ENCODE assay signal across 23 cellular contexts in the genomic region with DNA sequence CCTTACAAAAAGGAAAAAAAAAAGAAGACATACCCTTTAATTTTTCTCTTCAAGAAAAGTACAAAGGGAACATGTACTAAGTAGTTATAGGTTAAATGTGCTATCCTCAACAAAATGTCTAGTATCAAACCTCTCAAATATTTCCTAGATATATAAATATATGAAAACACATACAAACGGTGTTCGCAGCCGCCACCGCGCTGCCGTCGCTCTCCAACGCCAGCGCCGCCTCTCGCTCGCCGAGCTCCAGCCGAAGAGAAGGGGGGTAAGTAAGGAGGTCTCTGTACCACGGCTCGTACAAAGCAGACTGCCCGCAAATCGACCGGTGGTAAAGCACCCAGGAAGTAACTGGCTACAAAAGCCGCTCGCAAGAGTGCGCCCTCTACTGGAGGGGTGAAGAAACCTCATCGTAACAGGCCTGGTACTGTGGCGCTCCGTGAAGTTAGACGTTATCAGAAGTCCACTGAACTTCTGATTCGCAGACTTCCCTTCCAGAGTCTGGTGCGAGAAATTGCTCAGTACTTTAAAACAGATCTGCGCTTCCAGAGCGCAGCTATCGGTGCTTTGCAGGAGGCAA.
DNase-seq lines count a peak whose midpoint lies in the region; ATAC-seq and TF ChIP-seq lines count a peak whose summit lies in the region.
"Had no signal": no experiment of that assay in that cellular context is flagged by ENCODE, and none has a peak within 500 bp of the region (broad histone marks: within the 10 kb centered on the region; RNA-seq: fewer than 3 reads in every experiment).

No MANE protein-coding gene starts in this region.

- H3K79me2 ChIP-seq in DND-41 (ENCODE audit: insufficient read depth, low read length) (no peaks in the 10 kb centered on the region), HCT116 (ENCODE audit: insufficient read depth, low read length) (no peaks in the 10 kb centered on the region)

- no peak overlapping the region for H3K27ac Mint-ChIP-seq in osteocyte (ENCODE audit: unreplicated experiment)
- H3K27ac Mint-ChIP-seq: activated CD4-positive, alpha-beta memory T cell treated with anti-CD3 and anti-CD28 coated beads for 36 hours; activated naive CD8-positive, alpha-beta T cell treated with anti-CD3 and anti-CD28 coated beads, Interleukin-2, amount 50 U/mL, for 24 hours; CD8-positive, alpha-beta T cell had no signal

- TF ChIP-seq RAD21 in HCT116 (IDR thresholded peaks at IDR 0.05; ENCODE audit: low read depth), result no peak

- H4K20me1 ChIP-seq in DND-41 (ENCODE audit: insufficient read depth, low read length) (no peaks in the 10 kb centered on the region), HCT116 (ENCODE audit: insufficient read depth) (no peaks in the 10 kb centered on the region)

- peak; percentile 35 for TF ChIP-seq CTCF in DND-41 (IDR thresholded peaks at IDR 0.05; ENCODE audit: borderline replicate concordance, extremely low read depth, low read length, poor library complexity, severe bottlenecking)
- peak in 2 of 3 experiments; percentile 36 to 46; a peak in 4 of 6 replicates for TF ChIP-seq CTCF in HCT116 (IDR thresholded peaks at IDR 0.05 in 2 of 3, conservative IDR thresholded peaks at IDR 0.05 in 1 of 3; ENCODE audit: borderline replicate concordance in 1 of 3, insufficient read depth in 1 of 3, low read depth in 2 of 3, low read length in 2 of 3)
- peak; percentile 29 for TF ChIP-seq CTCF in brain microvascular endothelial cell (IDR thresholded peaks at IDR 0.05; ENCODE audit: low read depth, low read length, missing control alignments)
- peak; percentile 11 for TF ChIP-seq CTCF in osteocyte (IDR thresholded peaks at IDR 0.05)

- DNase-seq in DND-41, result no peak
- no peak for DNase-seq in HCT116 (ENCODE audit: low read depth, low spot score)
- DNase-seq in brain microvascular endothelial cell, result no peak
- no peak for DNase-seq in osteocyte (ENCODE audit: extremely low spot score, unreplicated experiment)
- DNase-seq in nucleus accumbens (lab: John Stamatoyannopoulos, UW), result no peak
- no peak for DNase-seq in superior temporal gyrus (ENCODE audit: extremely low spot score)
- DNase-seq in substantia nigra (lab: John Stamatoyannopoulos, UW), result no peak
- DNase-seq: activated CD4-positive, alpha-beta memory T cell treated with anti-CD3 and anti-CD28 coated beads for 36 hours; activated effector memory CD4-positive, alpha-beta T cell treated with anti-CD3 and anti-CD28 coated beads, Interleukin-2, amount 50 U/mL, for 16 hours; activated naive CD8-positive, alpha-beta T cell treated with anti-CD3 and anti-CD28 coated beads, Interleukin-2, amount 50 U/mL, for 24 hours; CD8-positive, alpha-beta T cell; DMS53; hippocampal formation; mucosa of descending colon; NCI-H146; NCI-H2171; NCI-H524 treated with DMSO at 0.1 percent for 48 hours; retina; T-helper 2 cell had no signal

- TF ChIP-seq POLR2A in HCT116 (IDR thresholded peaks at IDR 0.05; ENCODE audit: borderline replicate concordance, extremely low read depth, insufficient read depth, insufficient read length), result no peak

- H3K4me1 ChIP-seq in DND-41 (ENCODE audit: insufficient read depth, low read length), result no peaks in the 10 kb centered on the region
- H3K4me1 ChIP-seq in HCT116 (ENCODE audit: control insufficient read depth in 1 of 2, insufficient read depth in 2 of 2, low read length in 2 of 2), result no peaks in the 10 kb centered on the region
- H3K4me1 ChIP-seq: vagina had no signal

- intact Hi-C loops in HCT116 (cut with micrococcal nuclease), result no loop called here

- H3K4me1 Mint-ChIP-seq in osteocyte (ENCODE audit: unreplicated experiment), result no peaks in the 10 kb centered on the region
- H3K4me1 Mint-ChIP-seq: activated naive CD8-positive, alpha-beta T cell treated with anti-CD3 and anti-CD28 coated beads, Interleukin-2, amount 50 U/mL, for 24 hours had no signal

- ATAC-seq in DND-41 (ENCODE audit: insufficient read depth, low read depth) (no peak), HCT116 (no peak), GM19467 (IDR thresholded peaks at IDR 0.05; ENCODE audit: unreplicated experiment) (no peak)
- ATAC-seq: activated naive CD8-positive, alpha-beta T cell treated with anti-CD3 and anti-CD28 coated beads, Interleukin-2, amount 50 U/mL, for 24 hours; CD8-positive, alpha-beta T cell; mucosa of descending colon had no signal

- H3K27ac ChIP-seq in DND-41 (ENCODE audit: low read length) (no peak overlapping the region), HCT116 (ENCODE audit: low read depth, low read length) (no peak overlapping the region), brain microvascular endothelial cell (no peak overlapping the region), substantia nigra (ENCODE audit: low read depth, low read length, poor library complexity, severe bottlenecking) (no peak overlapping the region)
- H3K27ac ChIP-seq: neutrophil, SJCRH30, vagina had no signal

- H3K4me3 Mint-ChIP-seq in osteocyte (ENCODE audit: unreplicated experiment), result no peak overlapping the region
- H3K4me3 Mint-ChIP-seq: activated CD4-positive, alpha-beta memory T cell treated with anti-CD3 and anti-CD28 coated beads for 36 hours; activated naive CD8-positive, alpha-beta T cell treated with anti-CD3 and anti-CD28 coated beads, Interleukin-2, amount 50 U/mL, for 24 hours; CD8-positive, alpha-beta T cell had no signal

- H2AFZ ChIP-seq in DND-41 (ENCODE audit: low read depth, low read length) (no peak overlapping the region), HCT116 (ENCODE audit: low read depth, low read length, poor library complexity, severe bottlenecking) (no peak overlapping the region)

- H3K36me3 Mint-ChIP-seq in osteocyte (ENCODE audit: unreplicated experiment), result no peaks in the 10 kb centered on the region
- H3K36me3 Mint-ChIP-seq: activated CD4-positive, alpha-beta memory T cell treated with anti-CD3 and anti-CD28 coated beads for 36 hours; CD8-positive, alpha-beta T cell had no signal

- no TSS peak for BruUV-seq in HCT116 (replicated peaks; lab: Mats Ljungman, UMichigan)

- H3K9me2 ChIP-seq in HCT116 (ENCODE audit: insufficient read depth), result no peaks in the 10 kb centered on the region

- H3K4me3 ChIP-seq in DND-41 (ENCODE audit: low read depth in 1 of 2, low read length in 2 of 2), result no peak overlapping the region
- no peak overlapping the region for H3K4me3 ChIP-seq in HCT116 (replicated peaks in 1 of 2; ENCODE audit: low read depth in 1 of 2, low read length in 2 of 2)
- no peak overlapping the region for H3K4me3 ChIP-seq in brain microvascular endothelial cell (ENCODE audit: low read depth, low read length)
- H3K4me3 ChIP-seq: mucosa of descending colon, SJCRH30, vagina had no signal

- H3K9me3 ChIP-seq in DND-41 (ENCODE audit: insufficient read depth, low read length, severe bottlenecking) (no peaks in the 10 kb centered on the region), HCT116 (ENCODE audit: control insufficient read depth in 1 of 2, insufficient read depth in 1 of 2, low read depth in 1 of 2, low read length in 2 of 2) (no peaks in the 10 kb centered on the region; a peak in 1 of 4 replicates)
- H3K9me3 ChIP-seq: mucosa of descending colon, neutrophil, SJCRH30, vagina had no signal

- POLR2A ChIA-PET in HCT116 (lab: Charles Lee), result no interaction called here

- H3K27me3 ChIP-seq in DND-41 (ENCODE audit: insufficient read depth, low read length, poor library complexity) (no peaks in the 10 kb centered on the region), HCT116 (ENCODE audit: insufficient read depth, low read length) (no peaks in the 10 kb centered on the region), brain microvascular endothelial cell (replicated peaks) (no peaks in the 10 kb centered on the region)
- H3K27me3 ChIP-seq: neutrophil, SJCRH30, vagina had no signal

- no peaks in the 10 kb centered on the region for H3K9me3 Mint-ChIP-seq in osteocyte (ENCODE audit: unreplicated experiment)
- H3K9me3 Mint-ChIP-seq: activated CD4-positive, alpha-beta memory T cell treated with anti-CD3 and anti-CD28 coated beads for 36 hours; activated naive CD8-positive, alpha-beta T cell treated with anti-CD3 and anti-CD28 coated beads, Interleukin-2, amount 50 U/mL, for 24 hours; CD8-positive, alpha-beta T cell had no signal

- no peaks in the 10 kb centered on the region for H3K36me3 ChIP-seq in DND-41 (ENCODE audit: insufficient read depth, low read length)
- no peaks in the 10 kb centered on the region for H3K36me3 ChIP-seq in HCT116 (ENCODE audit: control insufficient read depth in 1 of 2, insufficient read depth in 2 of 2, low read length in 2 of 2)
- no peaks in the 10 kb centered on the region for H3K36me3 ChIP-seq in brain microvascular endothelial cell (replicated peaks)
- H3K36me3 ChIP-seq: neutrophil, SJCRH30, vagina had no signal

- no peaks in the 10 kb centered on the region for H3K27me3 Mint-ChIP-seq in osteocyte (ENCODE audit: unreplicated experiment)
- H3K27me3 Mint-ChIP-seq: activated CD4-positive, alpha-beta memory T cell treated with anti-CD3 and anti-CD28 coated beads for 36 hours; activated naive CD8-positive, alpha-beta T cell treated with anti-CD3 and anti-CD28 coated beads, Interleukin-2, amount 50 U/mL, for 24 hours had no signal

- in situ Hi-C loops in brain microvascular endothelial cell (cut with HindIII; ENCODE audit: low pct_ligation_motif_present, low sequenced_read_pairs), result no loop called here

- no peak overlapping the region for H3K9ac ChIP-seq in DND-41 (ENCODE audit: low read depth, low read length)
- H3K9ac ChIP-seq in HCT116 (ENCODE audit: low read length), result no peak overlapping the region

- RAD21 ChIA-PET in HCT116 (lab: Charles Lee; ENCODE audit: low non-redundant PET in 1 of 2, low total read pairs in 2 of 2, uncharacterized antibody in 2 of 2, unreplicated experiment in 2 of 2), result no interaction called here

- CTCF ChIA-PET in HCT116 (lab: Charles Lee), result no interaction called here

- H3K4me2 ChIP-seq in DND-41 (ENCODE audit: insufficient read depth, low read length) (no peak overlapping the region), HCT116 (ENCODE audit: low read length) (no peak overlapping the region)

TF ChIP-seq in HCT116, 20 proteins besides CTCF, POLR2A, EP300 and RAD21 (continues in another document):
- TF ChIP-seq EGR1 (IDR thresholded peaks at IDR 0.05; ENCODE audit: low read depth) (no peak), ATF3 (IDR thresholded peaks at IDR 0.05) (no peak), EZH2phosphoT487 (IDR thresholded peaks at IDR 0.05; ENCODE audit: borderline replicate concordance) (no peak), SIN3A (IDR thresholded peaks at IDR 0.05; ENCODE audit: low read depth) (no peak), ZNF274 (IDR thresholded peaks at IDR 0.05; ENCODE audit: low read depth, low read length) (no peak), EZH2 (IDR thresholded peaks at IDR 0.05) (no peak), YY1 (IDR thresholded peaks at IDR 0.05; ENCODE audit: extremely low read depth, insufficient replicate concordance, low read depth, low read length) (no peak), SP1 (IDR thresholded peaks at IDR 0.05; ENCODE audit: low read depth) (no peak), FOSL1 (IDR thresholded peaks at IDR 0.05; ENCODE audit: low read depth) (no peak), SRF (IDR thresholded peaks at IDR 0.05; ENCODE audit: low read depth) (no peak), JUND (IDR thresholded peaks at IDR 0.05) (no peak)
